In the genomic region with DNA sequence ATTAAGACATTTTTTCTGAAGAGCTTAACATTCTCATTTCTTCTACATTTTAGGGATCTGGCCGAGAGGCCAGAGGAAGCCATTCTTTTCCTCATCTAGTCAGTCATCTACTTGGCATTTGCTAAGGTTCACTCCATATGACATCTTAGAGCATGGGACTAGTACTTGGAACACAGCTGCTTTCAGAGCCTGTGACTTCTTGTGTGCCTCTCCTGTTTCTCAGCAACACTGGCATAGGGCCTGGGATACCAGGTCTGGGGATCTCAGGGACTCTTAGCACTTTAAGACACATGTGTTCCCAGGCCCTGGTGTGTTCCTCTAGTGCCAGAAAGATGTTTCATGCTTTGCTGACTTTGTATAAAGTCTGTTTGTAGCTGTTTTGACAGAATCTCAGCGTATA, we compare ENCODE assay signal across 16 cellular contexts. TPM values are rescaled to one million over a fixed set of nuclear protein-coding genes. Genes with fewer than 3 reads are reported as not detected.
"Had no signal": no experiment of that assay in that cellular context is flagged by ENCODE, and none has a peak within 500 bp of the region (broad histone marks: within the 10 kb centered on the region; RNA-seq: fewer than 3 reads in every experiment).

No MANE protein-coding gene starts in this region.

- H3K4me3 ChIP-seq: cardiac muscle cell, smooth muscle cell, transverse colon had no signal

- H3K4me1 ChIP-seq: transverse colon had no signal

- H3K9me3 ChIP-seq: transverse colon had no signal

- H3K36me3 ChIP-seq: cardiac muscle cell, transverse colon had no signal

- H3K27ac ChIP-seq: cardiac muscle cell, transverse colon had no signal

- H3K27me3 ChIP-seq: cardiac muscle cell, transverse colon had no signal

- ATAC-seq: left colon had no signal

- H3K4me2 ChIP-seq: smooth muscle cell had no signal

- DNase-seq: activated CD4-positive, alpha-beta T cell treated with anti-CD3 and anti-CD28 coated beads for 1 hour; activated CD4-positive, alpha-beta T cell treated with anti-CD3 and anti-CD28 coated beads, Interleukin-2, amount 50 U/mL, for 48 hours; activated gamma-delta T cell treated with Interleukin-2 at 50 U/mL for 16 hours; activated naive CD8-positive, alpha-beta T cell treated with anti-CD3 and anti-CD28 coated beads for 36 hours; activated T-cell treated with anti-CD3 and anti-CD28 coated beads, Interleukin-2, amount 50 U/mL, for 48 hours; cortex of kidney; effector memory CD4-positive, alpha-beta T cell; left colon; mammary epithelial cell; nephron progenitor cell; T1000; transverse colon had no signal

RNA-seq across cellular contexts. Expression of gene PLP1, which starts 7.3 kb away (rescaled TPM):
- total RNA-seq: activated naive CD8-positive, alpha-beta T cell treated with anti-CD3 and anti-CD28 coated beads for 36 hours; glomerular endothelial cell; mammary epithelial cell; renal cortical epithelial cell; smooth muscle cell had no signal
- polyA plus RNA-seq: cardiac muscle cell, smooth muscle cell had no signal

RNA-seq across cellular contexts. Expression of gene RAB9B, which starts 48.1 kb away (rescaled TPM):
- polyA plus RNA-seq: smooth muscle cell had no signal
